ENCODE assay signal across 9 cellular contexts in genomic region chr11:132028380-132029240, GRCh38.
DNase-seq lines count a peak whose midpoint lies in the region; ATAC-seq, FAIRE-seq and TF ChIP-seq lines count a peak whose summit lies in the region.
"Had no signal": no experiment of that assay in that cellular context is flagged by ENCODE, and none has a peak within 500 bp of the region (broad histone marks: within the 10 kb centered on the region; RNA-seq: fewer than 3 reads in every experiment).

No MANE protein-coding gene starts in this region.

- peak; percentile 51 to 59 (median 52) for TF ChIP-seq CTCF in GM12878 (IDR thresholded peaks at IDR 0.05 in 2 of 3, conservative IDR thresholded peaks at IDR 0.05 in 1 of 3; ENCODE audit: control insufficient read depth in 2 of 3, extremely low read depth in 1 of 3, insufficient read depth in 1 of 3, low read depth in 3 of 3, low read length in 3 of 3)
- TF ChIP-seq CTCF in ovary (IDR thresholded peaks at IDR 0.05): no peak

- POLR2A ChIA-PET in GM12878 (lab: Charles Lee): no interaction called here

- H3K27me3 ChIP-seq in GM12878 (replicated peaks in 1 of 2; ENCODE audit: control insufficient read depth in 2 of 2, insufficient read depth in 2 of 2, low read length in 1 of 2): no peaks in the 10 kb centered on the region
- H3K27me3 ChIP-seq in ovary: no peaks in the 10 kb centered on the region

- no TSS peak for BruUV-seq in GM12878 (replicated peaks; lab: Mats Ljungman, UMichigan)

- TF ChIP-seq POLR2A in GM12878 (IDR thresholded peaks at IDR 0.05; ENCODE audit: low read depth, low read length) (no peak), ovary (IDR thresholded peaks at IDR 0.05) (no peak)

- no peak overlapping the region for H3K4me3 ChIP-seq in Jurkat, Clone E6-1 (ENCODE audit: low read length)
- H3K4me3 ChIP-seq in GM12878: no peak overlapping the region
- H3K4me3 ChIP-seq in ovary: no peak overlapping the region

- 65% methylated on average over 4 of the region's 4 CpGs for WGBS in GM12878 (ENCODE audit: insufficient coverage, insufficient replicate concordance, low lambda C conversion rate, missing lambda C conversion rate)
- 87 to 90% (median 89%) methylated on average over 4 of the region's 4 CpGs for WGBS in ovary, 3 donors

- RAD21 ChIA-PET in GM12878 (lab: Charles Lee; ENCODE audit: unreplicated experiment): interaction anchor here (0.7 to 1.3 kb wide), 4 partner anchors 135 to 160 kb away, joined by 3 to 16 read pairs (median 4); no protein-coding TSS in a partner anchor

- ATAC-seq in GM12878 (peak; percentile 80), left lobe of liver (peak; percentile 81), HG03135 (IDR thresholded peaks at IDR 0.05; ENCODE audit: unreplicated experiment) (no peak)
- ATAC-seq: HCT116 had no signal

- H3K4me1 ChIP-seq in GM12878 (ENCODE audit: control insufficient read depth, insufficient read depth, low read length) (no peaks in the 10 kb centered on the region), ovary (ENCODE audit: insufficient read depth) (no peaks in the 10 kb centered on the region)

- peak; percentile 32 for DNase-seq in AG08395 (ENCODE audit: low spot score)
- no peak for DNase-seq in GM18507 (ENCODE audit: extremely low spot score, insufficient read length, low read depth)
- DNase-seq in Jurkat, Clone E6-1 (ENCODE audit: low read depth, low spot score): peak; percentile 21
- DNase-seq in GM12878 (ENCODE audit: low read depth, low spot score): no peak
- DNase-seq in left lobe of liver (ENCODE audit: low spot score): no peak
- no peak for DNase-seq in islet precursor cell
- no peak for DNase-seq in ovary

- no peak overlapping the region for H3K4me2 ChIP-seq in GM12878 (ENCODE audit: control insufficient read depth, insufficient read depth)

- SMC1A ChIA-PET in GM12878 (lab: Charles Lee; ENCODE audit: uncharacterized antibody, unreplicated experiment): interaction anchor here (0.8 to 3.9 kb wide), 11 partner anchors 9 to 375 kb away, joined by 3 to 80 read pairs (median 4); no protein-coding TSS in a partner anchor

- CTCF ChIA-PET in GM12878 (lab: Yijun Ruan, JAX): interaction anchor here (0.6 to 3.9 kb wide), 12 partner anchors 13 to 289 kb away, joined by 3 to 82 read pairs (median 3); no protein-coding TSS in a partner anchor

- peak; percentile 79 for FAIRE-seq in GM18507 (lab: Jason Lieb, UNC)
- FAIRE-seq in GM12878 (lab: Jason Lieb, UNC): no peak

- TF ChIP-seq EP300 in GM12878 (IDR thresholded peaks at IDR 0.05; ENCODE audit: borderline replicate concordance in 1 of 2, control insufficient read depth in 1 of 2, low read depth in 2 of 2, low read length in 2 of 2) (no peak), ovary (IDR thresholded peaks at IDR 0.05) (no peak)

- H4K20me1 ChIP-seq in GM12878 (ENCODE audit: control insufficient read depth, insufficient read depth): no peaks in the 10 kb centered on the region

- no peaks in the 10 kb centered on the region for H3K79me2 ChIP-seq in GM12878 (ENCODE audit: control insufficient read depth, insufficient read depth, low read length)

- H3K36me3 ChIP-seq in GM12878 (ENCODE audit: control insufficient read depth in 2 of 2, insufficient read depth in 2 of 2, low read length in 1 of 2): no peaks in the 10 kb centered on the region
- no peaks in the 10 kb centered on the region for H3K36me3 ChIP-seq in ovary

- H3K27ac ChIP-seq in GM12878 (ENCODE audit: control insufficient read depth, insufficient read depth) (no peak overlapping the region), ovary (no peak overlapping the region)

- H2AFZ ChIP-seq in GM12878 (ENCODE audit: control insufficient read depth, low read depth, low read length): no peak overlapping the region

- H3K9me3 ChIP-seq in GM12878 (replicated peaks; ENCODE audit: control insufficient read depth, insufficient read depth, low read length): no peaks in the 10 kb centered on the region
- H3K9me3 ChIP-seq in ovary: no peaks in the 10 kb centered on the region

- in situ Hi-C loops in GM12878 (cut with MboI): loop anchor here (5.0 kb wide), 1 partner anchor 161 kb away; no protein-coding TSS in a partner anchor

- intact Hi-C loops in GM12878 (cut with micrococcal nuclease; ENCODE audit: unreplicated experiment): loop anchor here (1.0 to 2.0 kb wide), 3 partner anchors 114 to 280 kb away; no protein-coding TSS in a partner anchor
- intact Hi-C loops in ovary (cut with DNase I): no loop called here

- TF ChIP-seq RAD21 in GM12878 (IDR thresholded peaks at IDR 0.05; ENCODE audit: insufficient read depth, low read depth, low read length): peak; percentile 60

- H3K9ac ChIP-seq in GM12878 (ENCODE audit: control insufficient read depth, insufficient read depth, low read length): no peak overlapping the region

TF ChIP-seq in GM12878, 131 proteins besides CTCF, POLR2A, EP300 and RAD21:
- no peak for TF ChIP-seq CHD2 (IDR thresholded peaks at IDR 0.05; ENCODE audit: borderline replicate concordance, low read depth, low read length)
- TF ChIP-seq IKZF2 (IDR thresholded peaks at IDR 0.05): no peak
- no peak for TF ChIP-seq PKNOX1 (IDR thresholded peaks at IDR 0.05)
- peak; percentile 94 for TF ChIP-seq YY1 (IDR thresholded peaks at IDR 0.05; ENCODE audit: low read depth, low read length)
- peak; percentile 87 for TF ChIP-seq SMC3 (IDR thresholded peaks at IDR 0.05; ENCODE audit: borderline replicate concordance, low read length)
- TF ChIP-seq HDAC2 (IDR thresholded peaks at IDR 0.05): no peak
- no peak for TF ChIP-seq GATAD2B (conservative IDR thresholded peaks at IDR 0.05; ENCODE audit: low read depth)

Comparison
In these comparisons a context has a peak if more than half of its experiments do, and no peak if none do; other contexts are left out.
1. DNase-seq: peak in AG08395 (single experiment) and Jurkat, Clone E6-1 (single experiment); none in GM18507 (single experiment), GM12878 (single experiment), left lobe of liver (single experiment), islet precursor cell (single experiment) and ovary (0 of 5).
2. CTCF ChIP-seq: peak in GM12878 (3 of 3); none in ovary (0 of 3).